Comparison of ENCODE assay signal across 15 cellular contexts in genomic region chr3:158108596-158108995, GRCh38. TPM values are rescaled to one million over a fixed set of nuclear protein-coding genes. Genes with fewer than 3 reads are reported as not detected.
DNase-seq lines count a peak whose midpoint lies in the region; ATAC-seq and TF ChIP-seq lines count a peak whose summit lies in the region.
"Had no signal": no experiment of that assay in that cellular context is flagged by ENCODE, and none has a peak within 500 bp of the region (broad histone marks: within the 10 kb centered on the region; RNA-seq: fewer than 3 reads in every experiment).

No MANE protein-coding gene starts in this region.

- peaks cover 10% of the 10 kb centered on the region for H3K36me3 Mint-ChIP-seq in stimulated activated naive CD8-positive, alpha-beta T cell treated with anti-CD3 and anti-CD28 coated beads, Interleukin-15, Interleukin-2, amounts not matched to agents 100 ng/mL and 50 ng/mL, for 24 hours (ENCODE audit: low read depth)
- H3K36me3 Mint-ChIP-seq in brain: peaks cover 13% of the 10 kb centered on the region

- peaks cover 2% of the 10 kb centered on the region for H3K9me3 Mint-ChIP-seq in stimulated activated naive CD8-positive, alpha-beta T cell treated with anti-CD3 and anti-CD28 coated beads, Interleukin-15, Interleukin-2, amounts not matched to agents 100 ng/mL and 50 ng/mL, for 24 hours
- no peaks in the 10 kb centered on the region for H3K9me3 Mint-ChIP-seq in stimulated activated naive CD8-positive, alpha-beta T cell treated with anti-CD3 and anti-CD28 coated beads, Interleukin-15, amount 100 ng/mL, for 72 hours
- H3K9me3 Mint-ChIP-seq in brain: peaks cover 8 to 13% (median 10%) of the 10 kb centered on the region in 5 experiments

- peaks cover 74% of the 10 kb centered on the region for H3K4me1 Mint-ChIP-seq in stimulated activated naive CD8-positive, alpha-beta T cell treated with anti-CD3 and anti-CD28 coated beads, Interleukin-15, Interleukin-2, amounts not matched to agents 100 ng/mL and 50 ng/mL, for 24 hours (ENCODE audit: low read depth)
- peaks cover 69% of the 10 kb centered on the region for H3K4me1 Mint-ChIP-seq in stimulated activated naive CD8-positive, alpha-beta T cell treated with anti-CD3 and anti-CD28 coated beads, Interleukin-15, amount 100 ng/mL, for 72 hours
- H3K4me1 Mint-ChIP-seq in brain: peaks cover 59% of the 10 kb centered on the region

- TF ChIP-seq CTCF in brain (conservative IDR thresholded peaks at IDR 0.05): no peak

- no peak overlapping the region for H3K27ac Mint-ChIP-seq in stimulated activated naive CD8-positive, alpha-beta T cell treated with anti-CD3 and anti-CD28 coated beads, Interleukin-15, Interleukin-2, amounts not matched to agents 100 ng/mL and 50 ng/mL, for 24 hours
- H3K27ac Mint-ChIP-seq in stimulated activated naive CD8-positive, alpha-beta T cell treated with anti-CD3 and anti-CD28 coated beads, Interleukin-15, amount 100 ng/mL, for 72 hours: no peak overlapping the region
- no peak overlapping the region for H3K27ac Mint-ChIP-seq in brain

- H3K4me3 Mint-ChIP-seq in stimulated activated naive CD8-positive, alpha-beta T cell treated with anti-CD3 and anti-CD28 coated beads, Interleukin-15, Interleukin-2, amounts not matched to agents 100 ng/mL and 50 ng/mL, for 24 hours: peak overlapping the region; percentile 22
- peak overlapping the region in 1 of 2 donors; percentile 12 for H3K4me3 Mint-ChIP-seq in stimulated activated naive CD8-positive, alpha-beta T cell treated with anti-CD3 and anti-CD28 coated beads, Interleukin-15, amount 100 ng/mL, for 72 hours
- H3K4me3 Mint-ChIP-seq in brain: peak overlapping the region in 4 of 5 experiments; percentile 47 to 82 (median 60)

- H3K27me3 Mint-ChIP-seq in stimulated activated naive CD8-positive, alpha-beta T cell treated with anti-CD3 and anti-CD28 coated beads, Interleukin-15, Interleukin-2, amounts not matched to agents 100 ng/mL and 50 ng/mL, for 24 hours: peaks cover 56% of the 10 kb centered on the region
- H3K27me3 Mint-ChIP-seq in stimulated activated naive CD8-positive, alpha-beta T cell treated with anti-CD3 and anti-CD28 coated beads, Interleukin-15, amount 100 ng/mL, for 72 hours: peaks cover 56% of the 10 kb centered on the region
- peaks cover 72% of the 10 kb centered on the region for H3K27me3 Mint-ChIP-seq in brain

- no peak for DNase-seq in stimulated activated naive CD8-positive, alpha-beta T cell treated with anti-CD3 and anti-CD28 coated beads, Interleukin-15, amount 100 ng/mL, for 72 hours
- peak; percentile 24 for DNase-seq in NCI-H1694 (lab: John Stamatoyannopoulos, UW)
- no peak for DNase-seq in DMS79 treated with DMSO at 0.1 percent for 48 hours (lab: John Stamatoyannopoulos, UW)
- DNase-seq in cerebellar nuclear complex (lab: John Stamatoyannopoulos, UW): no peak
- DNase-seq in substantia nigra (lab: John Stamatoyannopoulos, UW): no peak
- DNase-seq: amygdala, C1 segment of cervical spinal cord, GDM1, NCI-H2081, NCI-H82, SIG-M5 had no signal

- H3K27ac ChIP-seq in substantia nigra (ENCODE audit: low read depth, low read length, poor library complexity, severe bottlenecking): no peak overlapping the region

- no peak for ATAC-seq in stimulated activated naive CD8-positive, alpha-beta T cell treated with anti-CD3 and anti-CD28 coated beads, Interleukin-15, amount 100 ng/mL, for 72 hours
- ATAC-seq in HG02623 (IDR thresholded peaks at IDR 0.05; ENCODE audit: unreplicated experiment): no peak
- ATAC-seq: esophagus mucosa had no signal

RNA-seq across cellular contexts. Expression of gene RSRC1, which starts 1.3 kb away (rescaled TPM):
- 26.7 TPM for polyA plus RNA-seq in brain (ENCODE audit: insufficient read depth, low read depth, low replicate concordance)

RNA-seq across cellular contexts. Expression of gene SHOX2, which starts 2.4 kb away (rescaled TPM):
- 4.9 TPM for polyA plus RNA-seq in brain (ENCODE audit: insufficient read depth, low read depth, low replicate concordance)
